Comparison of ENCODE assay signal across 9 cellular contexts in genomic region chr11:10413268-10413667, GRCh38. TPM values are rescaled to one million over a fixed set of nuclear protein-coding genes. Genes with fewer than 3 reads are reported as not detected.
DNase-seq lines count a peak whose midpoint lies in the region; ATAC-seq and TF ChIP-seq lines count a peak whose summit lies in the region.
"Had no signal": no experiment of that assay in that cellular context is flagged by ENCODE, and none has a peak within 500 bp of the region (broad histone marks: within the 10 kb centered on the region; RNA-seq: fewer than 3 reads in every experiment).

No MANE protein-coding gene starts in this region.

- no peaks in the 10 kb centered on the region for H3K27me3 Mint-ChIP-seq in CD8-positive, alpha-beta T cell (ENCODE audit: low read depth)

- H3K4me1 Mint-ChIP-seq in CD8-positive, alpha-beta T cell (ENCODE audit: low read depth), result peaks cover 40% of the 10 kb centered on the region

- TF ChIP-seq CTCF in CD8-positive, alpha-beta T cell (IDR thresholded peaks at IDR 0.05), result peak; percentile 51
- no peak for TF ChIP-seq CTCF in smooth muscle cell (IDR thresholded peaks at IDR 0.05; ENCODE audit: borderline replicate concordance, insufficient read depth, poor library complexity, severe bottlenecking)

- H4K20me1 ChIP-seq in smooth muscle cell (ENCODE audit: low read depth), result no peaks in the 10 kb centered on the region

- no peak overlapping the region for H2AK5ac ChIP-seq in neuronal stem cell (ENCODE audit: low read depth, low read length)

- H3K9me3 ChIP-seq in CD8-positive, alpha-beta T cell (ENCODE audit: low read length), result no peaks in the 10 kb centered on the region
- H3K9me3 ChIP-seq in neuronal stem cell (replicated peaks in 1 of 2; ENCODE audit: control insufficient read depth in 2 of 2, insufficient read depth in 1 of 2, low read depth in 1 of 2, low read length in 2 of 2), result no peaks in the 10 kb centered on the region
- H3K9me3 ChIP-seq in smooth muscle cell (replicated peaks; ENCODE audit: low read depth), result no peaks in the 10 kb centered on the region
- H3K9me3 ChIP-seq: upper lobe of left lung had no signal

- CTCF ChIA-PET in CD8-positive, alpha-beta T cell (lab: Charles Lee), result interaction anchor here (0.6 to 7.3 kb wide), 48 partner anchors 9 to 325 kb away, joined by 3 to 151 read pairs (median 4); partner anchors contain the start of genes AMPD3 and RNF141

- no peak overlapping the region for H3K4me3 Mint-ChIP-seq in CD8-positive, alpha-beta T cell

- H3K9me3 Mint-ChIP-seq in CD8-positive, alpha-beta T cell, result no peaks in the 10 kb centered on the region

- no peak overlapping the region for H3K27ac Mint-ChIP-seq in CD8-positive, alpha-beta T cell

- no peak overlapping the region for H2BK120ac ChIP-seq in neuronal stem cell (ENCODE audit: low read depth, low read length)

- H2BK12ac ChIP-seq in neuronal stem cell (ENCODE audit: low read length), result no peak overlapping the region

- H3K4me3 ChIP-seq in CD8-positive, alpha-beta T cell (ENCODE audit: low read depth, low read length), result no peak overlapping the region
- H3K4me3 ChIP-seq in neuronal stem cell (ENCODE audit: low read length in 2 of 2), result no peak overlapping the region
- H3K4me3 ChIP-seq in smooth muscle cell, result no peak overlapping the region
- H3K4me3 ChIP-seq: upper lobe of left lung had no signal

- H4K91ac ChIP-seq in neuronal stem cell (ENCODE audit: low read depth, low read length, poor library complexity), result no peak overlapping the region

- H3K27ac ChIP-seq in CD8-positive, alpha-beta T cell (ENCODE audit: low read depth, low read length), result no peak overlapping the region
- H3K27ac ChIP-seq in neuronal stem cell (replicated peaks; ENCODE audit: low read length) (no peak overlapping the region), smooth muscle cell (ENCODE audit: low read depth) (no peak overlapping the region)

- POLR2A ChIA-PET in CD8-positive, alpha-beta T cell (lab: Charles Lee), result interaction anchor here (0.5 to 1.6 kb wide), 5 partner anchors 46 to 1959 kb away, joined by 3 to 5 read pairs (median 5); partner anchors contain the start of gene RNF141

- no peak overlapping the region for H4K8ac ChIP-seq in neuronal stem cell (ENCODE audit: low read depth, low read length)

- DNase-seq in CD8-positive, alpha-beta T cell, result peak in 6 of 7 experiments; percentile 20 to 68 (median 43)
- peak; percentile 42 for DNase-seq in NOMO-1 treated with DMSO at 0.1 percent for 48 hours (lab: John Stamatoyannopoulos, UW; ENCODE audit: unreplicated experiment)
- peak; percentile 68 for DNase-seq in activated effector memory CD4-positive, alpha-beta T cell treated with anti-CD3 and anti-CD28 coated beads, Interleukin-2, amount 50 U/mL, for 16 hours
- peak; percentile 35 for DNase-seq in left kidney (ENCODE audit: low read depth, low spot score)
- no peak for DNase-seq in neuronal stem cell (ENCODE audit: low spot score)
- DNase-seq in smooth muscle cell (lab: John Stamatoyannopoulos, UW; ENCODE audit: unreplicated experiment), result no peak
- no peak for DNase-seq in ureter (ENCODE audit: low spot score)

- intact Hi-C loops in CD8-positive, alpha-beta T cell (cut with DNase I, micrococcal nuclease), result loop anchor here (1.0 to 5.0 kb wide), 6 partner anchors 46 to 322 kb away; partner anchors contain the start of gene RNF141 (in 1 of the 2)

- WGBS in neuronal stem cell (ENCODE audit: extremely low coverage in 2 of 2, insufficient read length in 2 of 2, insufficient replicate concordance in 1 of 2), 2 donors, result no CpG with 5 or more reads among the region's 6 CpGs
- WGBS in smooth muscle cell (ENCODE audit: low lambda C conversion rate), result 68% methylated on average over 6 of the region's 6 CpGs

- H3K79me1 ChIP-seq in neuronal stem cell (ENCODE audit: low read depth, low read length), result no peaks in the 10 kb centered on the region

- no peak overlapping the region for H2BK5ac ChIP-seq in neuronal stem cell (ENCODE audit: low read length)

- H3K9ac ChIP-seq in neuronal stem cell (ENCODE audit: low read depth, low read length, poor library complexity) (no peak overlapping the region), smooth muscle cell (ENCODE audit: low read depth) (no peak overlapping the region)

- no peaks in the 10 kb centered on the region for H3K27me3 ChIP-seq in CD8-positive, alpha-beta T cell (ENCODE audit: insufficient read depth, low read length)
- no peaks in the 10 kb centered on the region for H3K27me3 ChIP-seq in neuronal stem cell (ENCODE audit: control insufficient read depth in 3 of 3, insufficient read depth in 3 of 3, low read depth in 1 of 3, low read length in 3 of 3)
- H3K27me3 ChIP-seq in smooth muscle cell (ENCODE audit: low read depth), result no peaks in the 10 kb centered on the region
- H3K27me3 ChIP-seq: upper lobe of left lung had no signal

- H3K4ac ChIP-seq in neuronal stem cell (ENCODE audit: low read length), result no peak overlapping the region

- peak; percentile 93 for ATAC-seq in CD8-positive, alpha-beta T cell
- ATAC-seq in GM21423 (IDR thresholded peaks at IDR 0.05; ENCODE audit: unreplicated experiment), result peak; percentile 70

- H3K23ac ChIP-seq in neuronal stem cell (ENCODE audit: low read depth, low read length, poor library complexity), result no peak overlapping the region

- H3K4me2 ChIP-seq in neuronal stem cell (ENCODE audit: insufficient read depth, low read length, poor library complexity, severe bottlenecking) (no peak overlapping the region), smooth muscle cell (no peak overlapping the region)

- H3K14ac ChIP-seq in neuronal stem cell (ENCODE audit: low read length), result no peak overlapping the region

- H2AFZ ChIP-seq in neuronal stem cell (ENCODE audit: low read length) (no peak overlapping the region), smooth muscle cell (ENCODE audit: low read depth) (no peak overlapping the region)

- no peak overlapping the region for H3K18ac ChIP-seq in neuronal stem cell (ENCODE audit: low read length)

- no peak overlapping the region for H2BK15ac ChIP-seq in neuronal stem cell (ENCODE audit: low read length)

- H3K79me2 ChIP-seq in smooth muscle cell (ENCODE audit: low read depth), result no peaks in the 10 kb centered on the region

- H3F3A ChIP-seq in smooth muscle cell (ENCODE audit: low read depth), result no peaks in the 10 kb centered on the region

- H3K36me3 ChIP-seq in CD8-positive, alpha-beta T cell (ENCODE audit: insufficient read depth, low read length), result no peaks in the 10 kb centered on the region
- H3K36me3 ChIP-seq in neuronal stem cell (replicated peaks in 1 of 2; ENCODE audit: control insufficient read depth in 2 of 2, insufficient read depth in 2 of 2, low read length in 2 of 2) (no peaks in the 10 kb centered on the region), smooth muscle cell (ENCODE audit: low read depth) (no peaks in the 10 kb centered on the region)
- H3K36me3 ChIP-seq: upper lobe of left lung had no signal

- peaks cover 29% of the 10 kb centered on the region for H3K4me1 ChIP-seq in CD8-positive, alpha-beta T cell (ENCODE audit: insufficient read depth, low read length)
- H3K4me1 ChIP-seq in neuronal stem cell (ENCODE audit: control insufficient read depth in 2 of 2, insufficient read depth in 1 of 2, low read depth in 1 of 2, low read length in 2 of 2) (no peaks in the 10 kb centered on the region), smooth muscle cell (ENCODE audit: low read depth) (no peaks in the 10 kb centered on the region)

- no peaks in the 10 kb centered on the region for H3K36me3 Mint-ChIP-seq in CD8-positive, alpha-beta T cell

RNA-seq across cellular contexts. Expression of gene AMPD3, which starts 41.8 kb away (rescaled TPM):
- 10 to 100 TPM; 10.6 to 12.1 TPM for total RNA-seq in CD8-positive, alpha-beta T cell
- polyA plus RNA-seq in neuronal stem cell (2013, experiment 1 of 2), result 0.99 TPM
- 1.2 TPM for polyA plus RNA-seq in neuronal stem cell (2013, experiment 2 of 2)
- total RNA-seq in smooth muscle cell (3.6 and 3.9 TPM in 2 replicates), ureter (24.7 TPM)
- polyA plus RNA-seq in smooth muscle cell, result 0.67 and 2.1 TPM in 2 replicates

Comparison
In these comparisons a context has a peak if more than half of its experiments do, and no peak if none do; other contexts are left out.
1. DNase-seq: peak in CD8-positive, alpha-beta T cell (6 of 7), NOMO-1 treated with DMSO at 0.1 percent for 48 hours (single experiment), activated effector memory CD4-positive, alpha-beta T cell treated with anti-CD3 and anti-CD28 coated beads, Interleukin-2, amount 50 U/mL, for 16 hours (single experiment) and left kidney (single experiment); none in neuronal stem cell (single experiment), smooth muscle cell (single experiment) and ureter (single experiment).